In genomic region chr3:10500717-10501663, GRCh38 we compare ENCODE assay signal across 1 cellular context.
A peak's percentile ranks its signal among the peaks of the same experiment; 100 is the strongest.
TF ChIP-seq lines count a peak whose summit lies in the region.

No MANE protein-coding gene starts in this region.

TF ChIP-seq in HepG2, 621 proteins besides CTCF, POLR2A, EP300 and RAD21 (continued from another document and continues in another):
- TF ChIP-seq ZNF850 (CRISPR knock-in tag; conservative IDR thresholded peaks at IDR 0.05), result 0 out of 2 replicates have a peak, but pooled peaks have one; percentile 22
- TF ChIP-seq, protein P1, sequence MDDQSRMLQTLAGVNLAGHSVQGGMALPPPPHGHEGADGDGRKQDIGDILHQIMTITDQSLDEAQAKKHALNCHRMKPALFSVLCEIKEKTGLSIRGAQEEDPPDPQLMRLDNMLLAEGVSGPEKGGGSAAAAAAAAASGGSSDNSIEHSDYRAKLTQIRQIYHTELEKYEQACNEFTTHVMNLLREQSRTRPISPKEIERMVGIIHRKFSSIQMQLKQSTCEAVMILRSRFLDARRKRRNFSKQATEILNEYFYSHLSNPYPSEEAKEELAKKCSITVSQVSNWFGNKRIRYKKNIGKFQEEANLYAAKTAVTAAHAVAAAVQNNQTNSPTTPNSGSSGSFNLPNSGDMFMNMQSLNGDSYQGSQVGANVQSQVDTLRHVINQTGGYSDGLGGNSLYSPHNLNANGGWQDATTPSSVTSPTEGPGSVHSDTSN (CRISPR knock-in tag; IDR thresholded peaks at IDR 0.05; ENCODE audit: borderline replicate concordance), result no peak
- no peak for TF ChIP-seq ZNF761 (CRISPR knock-in tag; conservative IDR thresholded peaks at IDR 0.05)
- TF ChIP-seq, protein P2, sequence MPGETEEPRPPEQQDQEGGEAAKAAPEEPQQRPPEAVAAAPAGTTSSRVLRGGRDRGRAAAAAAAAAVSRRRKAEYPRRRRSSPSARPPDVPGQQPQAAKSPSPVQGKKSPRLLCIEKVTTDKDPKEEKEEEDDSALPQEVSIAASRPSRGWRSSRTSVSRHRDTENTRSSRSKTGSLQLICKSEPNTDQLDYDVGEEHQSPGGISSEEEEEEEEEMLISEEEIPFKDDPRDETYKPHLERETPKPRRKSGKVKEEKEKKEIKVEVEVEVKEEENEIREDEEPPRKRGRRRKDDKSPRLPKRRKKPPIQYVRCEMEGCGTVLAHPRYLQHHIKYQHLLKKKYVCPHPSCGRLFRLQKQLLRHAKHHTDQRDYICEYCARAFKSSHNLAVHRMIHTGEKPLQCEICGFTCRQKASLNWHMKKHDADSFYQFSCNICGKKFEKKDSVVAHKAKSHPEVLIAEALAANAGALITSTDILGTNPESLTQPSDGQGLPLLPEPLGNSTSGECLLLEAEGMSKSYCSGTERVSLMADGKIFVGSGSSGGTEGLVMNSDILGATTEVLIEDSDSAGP (CRISPR knock-in tag; IDR thresholded peaks at IDR 0.05; ENCODE audit: borderline replicate concordance), result no peak
- TF ChIP-seq POGZ (CRISPR knock-in tag; IDR thresholded peaks at IDR 0.05), result no peak
- no peak for TF ChIP-seq BRCA1 (CRISPR knock-in tag; IDR thresholded peaks at IDR 0.05)
- no peak for TF ChIP-seq IKZF4 (CRISPR knock-in tag; IDR thresholded peaks at IDR 0.05; ENCODE audit: borderline replicate concordance, low read depth, not compliant biosample characterization)
- no peak for TF ChIP-seq ZNF263 (CRISPR knock-in tag; IDR thresholded peaks at IDR 0.05)
- TF ChIP-seq ZNF639 (CRISPR knock-in tag; conservative IDR thresholded peaks at IDR 0.05), result no peak
- no peak for TF ChIP-seq IRX3 (CRISPR knock-in tag; IDR thresholded peaks at IDR 0.05; ENCODE audit: borderline replicate concordance, low read depth)
- no peak for TF ChIP-seq MBNL3 (CRISPR knock-in tag; conservative IDR thresholded peaks at IDR 0.05)
- TF ChIP-seq BCL6 (CRISPR knock-in tag; IDR thresholded peaks at IDR 0.05), result peak; percentile 35
- no peak for TF ChIP-seq NONO (IDR thresholded peaks at IDR 0.05)
- no peak for TF ChIP-seq NONO (CRISPR knock-in tag; conservative IDR thresholded peaks at IDR 0.05)
- TF ChIP-seq GATAD1 (CRISPR knock-in tag; IDR thresholded peaks at IDR 0.05), result no peak
- no peak for TF ChIP-seq BRD4 (CRISPR knock-in tag; IDR thresholded peaks at IDR 0.05)
- TF ChIP-seq TAF15 (IDR thresholded peaks at IDR 0.05; ENCODE audit: low read depth, low read length, poor library complexity, severe bottlenecking), result no peak
- no peak for TF ChIP-seq ZBTB3 (CRISPR knock-in tag; IDR thresholded peaks at IDR 0.05; ENCODE audit: borderline replicate concordance, low read depth)
- TF ChIP-seq ZNF766 (CRISPR knock-in tag; IDR thresholded peaks at IDR 0.05; ENCODE audit: borderline replicate concordance), result peak; percentile 27; the same call in 1 of the 2 replicates
- TF ChIP-seq ZNF75D (CRISPR knock-in tag; IDR thresholded peaks at IDR 0.05; ENCODE audit: borderline replicate concordance), result no peak
- no peak for TF ChIP-seq ZBTB38 (CRISPR knock-in tag; IDR thresholded peaks at IDR 0.05)
- TF ChIP-seq MZF1 (CRISPR knock-in tag; IDR thresholded peaks at IDR 0.05; ENCODE audit: borderline replicate concordance), result no peak
- TF ChIP-seq, protein P3, sequence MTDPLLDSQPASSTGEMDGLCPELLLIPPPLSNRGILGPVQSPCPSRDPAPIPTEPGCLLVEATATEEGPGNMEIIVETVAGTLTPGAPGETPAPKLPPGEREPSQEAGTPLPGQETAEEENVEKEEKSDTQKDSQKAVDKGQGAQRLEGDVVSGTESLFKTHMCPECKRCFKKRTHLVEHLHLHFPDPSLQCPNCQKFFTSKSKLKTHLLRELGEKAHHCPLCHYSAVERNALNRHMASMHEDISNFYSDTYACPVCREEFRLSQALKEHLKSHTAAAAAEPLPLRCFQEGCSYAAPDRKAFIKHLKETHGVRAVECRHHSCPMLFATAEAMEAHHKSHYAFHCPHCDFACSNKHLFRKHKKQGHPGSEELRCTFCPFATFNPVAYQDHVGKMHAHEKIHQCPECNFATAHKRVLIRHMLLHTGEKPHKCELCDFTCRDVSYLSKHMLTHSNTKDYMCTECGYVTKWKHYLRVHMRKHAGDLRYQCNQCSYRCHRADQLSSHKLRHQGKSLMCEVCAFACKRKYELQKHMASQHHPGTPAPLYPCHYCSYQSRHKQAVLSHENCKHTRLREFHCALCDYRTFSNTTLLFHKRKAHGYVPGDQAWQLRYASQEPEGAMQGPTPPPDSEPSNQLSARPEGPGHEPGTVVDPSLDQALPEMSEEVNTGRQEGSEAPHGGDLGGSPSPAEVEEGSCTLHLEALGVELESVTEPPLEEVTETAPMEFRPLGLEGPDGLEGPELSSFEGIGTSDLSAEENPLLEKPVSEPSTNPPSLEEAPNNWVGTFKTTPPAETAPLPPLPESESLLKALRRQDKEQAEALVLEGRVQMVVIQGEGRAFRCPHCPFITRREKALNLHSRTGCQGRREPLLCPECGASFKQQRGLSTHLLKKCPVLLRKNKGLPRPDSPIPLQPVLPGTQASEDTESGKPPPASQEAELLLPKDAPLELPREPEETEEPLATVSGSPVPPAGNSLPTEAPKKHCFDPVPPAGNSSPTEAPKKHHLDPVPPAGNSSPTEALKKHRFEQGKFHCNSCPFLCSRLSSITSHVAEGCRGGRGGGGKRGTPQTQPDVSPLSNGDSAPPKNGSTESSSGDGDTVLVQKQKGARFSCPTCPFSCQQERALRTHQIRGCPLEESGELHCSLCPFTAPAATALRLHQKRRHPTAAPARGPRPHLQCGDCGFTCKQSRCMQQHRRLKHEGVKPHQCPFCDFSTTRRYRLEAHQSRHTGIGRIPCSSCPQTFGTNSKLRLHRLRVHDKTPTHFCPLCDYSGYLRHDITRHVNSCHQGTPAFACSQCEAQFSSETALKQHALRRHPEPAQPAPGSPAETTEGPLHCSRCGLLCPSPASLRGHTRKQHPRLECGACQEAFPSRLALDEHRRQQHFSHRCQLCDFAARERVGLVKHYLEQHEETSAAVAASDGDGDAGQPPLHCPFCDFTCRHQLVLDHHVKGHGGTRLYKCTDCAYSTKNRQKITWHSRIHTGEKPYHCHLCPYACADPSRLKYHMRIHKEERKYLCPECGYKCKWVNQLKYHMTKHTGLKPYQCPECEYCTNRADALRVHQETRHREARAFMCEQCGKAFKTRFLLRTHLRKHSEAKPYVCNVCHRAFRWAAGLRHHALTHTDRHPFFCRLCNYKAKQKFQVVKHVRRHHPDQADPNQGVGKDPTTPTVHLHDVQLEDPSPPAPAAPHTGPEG (CRISPR knock-in tag; IDR thresholded peaks at IDR 0.05), result no peak
- TF ChIP-seq YEATS4 (CRISPR knock-in tag; IDR thresholded peaks at IDR 0.05; ENCODE audit: borderline replicate concordance), result no peak
- no peak for TF ChIP-seq SMC3 (IDR thresholded peaks at IDR 0.05; ENCODE audit: low read length)
- TF ChIP-seq SYNCRIP (IDR thresholded peaks at IDR 0.05; ENCODE audit: insufficient read depth, low read depth, low read length), result no peak
- no peak for TF ChIP-seq ZMYM3 (CRISPR knock-in tag; IDR thresholded peaks at IDR 0.05)
- no peak for TF ChIP-seq RXRA (CRISPR knock-in tag; IDR thresholded peaks at IDR 0.05)
- TF ChIP-seq SP4 (CRISPR knock-in tag; IDR thresholded peaks at IDR 0.05), result no peak
- no peak for TF ChIP-seq NRL (CRISPR knock-in tag; IDR thresholded peaks at IDR 0.05; ENCODE audit: borderline replicate concordance)
- no peak for TF ChIP-seq ZSCAN25 (CRISPR knock-in tag; IDR thresholded peaks at IDR 0.05)
- TF ChIP-seq ZNF468 (CRISPR knock-in tag; IDR thresholded peaks at IDR 0.05), result no peak
- no peak for TF ChIP-seq ZSCAN21 (CRISPR knock-in tag; IDR thresholded peaks at IDR 0.05; ENCODE audit: borderline replicate concordance)
- TF ChIP-seq ZBTB44 (CRISPR knock-in tag; IDR thresholded peaks at IDR 0.05), result no peak
- no peak for TF ChIP-seq PHF20 (CRISPR knock-in tag; IDR thresholded peaks at IDR 0.05)
- TF ChIP-seq DMTF1 (CRISPR knock-in tag; IDR thresholded peaks at IDR 0.05), result no peak
- TF ChIP-seq ZNF549 (CRISPR knock-in tag; IDR thresholded peaks at IDR 0.05), result no peak
- TF ChIP-seq GATAD2A (CRISPR knock-in tag; IDR thresholded peaks at IDR 0.05), result peak; percentile 7; the same call in 1 of the 2 replicates
- no peak for TF ChIP-seq ZNF24 (IDR thresholded peaks at IDR 0.05)
- TF ChIP-seq, protein P4, sequence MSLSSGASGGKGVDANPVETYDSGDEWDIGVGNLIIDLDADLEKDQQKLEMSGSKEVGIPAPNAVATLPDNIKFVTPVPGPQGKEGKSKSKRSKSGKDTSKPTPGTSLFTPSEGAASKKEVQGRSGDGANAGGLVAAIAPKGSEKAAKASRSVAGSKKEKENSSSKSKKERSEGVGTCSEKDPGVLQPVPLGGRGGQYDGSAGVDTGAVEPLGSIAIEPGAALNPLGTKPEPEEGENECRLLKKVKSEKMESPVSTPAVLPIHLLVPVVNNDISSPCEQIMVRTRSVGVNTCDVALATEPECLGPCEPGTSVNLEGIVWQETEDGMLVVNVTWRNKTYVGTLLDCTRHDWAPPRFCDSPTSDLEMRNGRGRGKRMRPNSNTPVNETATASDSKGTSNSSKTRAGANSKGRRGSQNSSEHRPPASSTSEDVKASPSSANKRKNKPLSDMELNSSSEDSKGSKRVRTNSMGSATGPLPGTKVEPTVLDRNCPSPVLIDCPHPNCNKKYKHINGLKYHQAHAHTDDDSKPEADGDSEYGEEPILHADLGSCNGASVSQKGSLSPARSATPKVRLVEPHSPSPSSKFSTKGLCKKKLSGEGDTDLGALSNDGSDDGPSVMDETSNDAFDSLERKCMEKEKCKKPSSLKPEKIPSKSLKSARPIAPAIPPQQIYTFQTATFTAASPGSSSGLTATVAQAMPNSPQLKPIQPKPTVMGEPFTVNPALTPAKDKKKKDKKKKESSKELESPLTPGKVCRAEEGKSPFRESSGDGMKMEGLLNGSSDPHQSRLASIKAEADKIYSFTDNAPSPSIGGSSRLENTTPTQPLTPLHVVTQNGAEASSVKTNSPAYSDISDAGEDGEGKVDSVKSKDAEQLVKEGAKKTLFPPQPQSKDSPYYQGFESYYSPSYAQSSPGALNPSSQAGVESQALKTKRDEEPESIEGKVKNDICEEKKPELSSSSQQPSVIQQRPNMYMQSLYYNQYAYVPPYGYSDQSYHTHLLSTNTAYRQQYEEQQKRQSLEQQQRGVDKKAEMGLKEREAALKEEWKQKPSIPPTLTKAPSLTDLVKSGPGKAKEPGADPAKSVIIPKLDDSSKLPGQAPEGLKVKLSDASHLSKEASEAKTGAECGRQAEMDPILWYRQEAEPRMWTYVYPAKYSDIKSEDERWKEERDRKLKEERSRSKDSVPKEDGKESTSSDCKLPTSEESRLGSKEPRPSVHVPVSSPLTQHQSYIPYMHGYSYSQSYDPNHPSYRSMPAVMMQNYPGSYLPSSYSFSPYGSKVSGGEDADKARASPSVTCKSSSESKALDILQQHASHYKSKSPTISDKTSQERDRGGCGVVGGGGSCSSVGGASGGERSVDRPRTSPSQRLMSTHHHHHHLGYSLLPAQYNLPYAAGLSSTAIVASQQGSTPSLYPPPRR (CRISPR knock-in tag; IDR thresholded peaks at IDR 0.05; ENCODE audit: borderline replicate concordance), result no peak
- TF ChIP-seq ZNF720 (CRISPR knock-in tag; IDR thresholded peaks at IDR 0.05), result no peak
- no peak for TF ChIP-seq ZSCAN9 (CRISPR knock-in tag; IDR thresholded peaks at IDR 0.05; ENCODE audit: borderline replicate concordance)
- no peak for TF ChIP-seq STAG1 (CRISPR knock-in tag; IDR thresholded peaks at IDR 0.05)
- peak; percentile 66; the same call in 1 of the 2 replicates for TF ChIP-seq MTA1 (CRISPR knock-in tag; IDR thresholded peaks at IDR 0.05; ENCODE audit: borderline replicate concordance)
- TF ChIP-seq ONECUT2 (CRISPR knock-in tag; IDR thresholded peaks at IDR 0.05), result no peak
- no peak for TF ChIP-seq PPARG (CRISPR knock-in tag; conservative IDR thresholded peaks at IDR 0.05)
- TF ChIP-seq CENPX (CRISPR knock-in tag; IDR thresholded peaks at IDR 0.05), result no peak
- TF ChIP-seq ZIK1 (CRISPR knock-in tag; IDR thresholded peaks at IDR 0.05; ENCODE audit: borderline replicate concordance, low read depth), result no peak
- no peak for TF ChIP-seq KAT7 (CRISPR knock-in tag; IDR thresholded peaks at IDR 0.05; ENCODE audit: borderline replicate concordance)
- no peak for TF ChIP-seq FOXC1 (CRISPR knock-in tag; IDR thresholded peaks at IDR 0.05; ENCODE audit: borderline replicate concordance)
- TF ChIP-seq SKI (IDR thresholded peaks at IDR 0.05; ENCODE audit: partially characterized antibody), result no peak
